ENCODE assay signal across 10 cellular contexts in the genomic region with DNA sequence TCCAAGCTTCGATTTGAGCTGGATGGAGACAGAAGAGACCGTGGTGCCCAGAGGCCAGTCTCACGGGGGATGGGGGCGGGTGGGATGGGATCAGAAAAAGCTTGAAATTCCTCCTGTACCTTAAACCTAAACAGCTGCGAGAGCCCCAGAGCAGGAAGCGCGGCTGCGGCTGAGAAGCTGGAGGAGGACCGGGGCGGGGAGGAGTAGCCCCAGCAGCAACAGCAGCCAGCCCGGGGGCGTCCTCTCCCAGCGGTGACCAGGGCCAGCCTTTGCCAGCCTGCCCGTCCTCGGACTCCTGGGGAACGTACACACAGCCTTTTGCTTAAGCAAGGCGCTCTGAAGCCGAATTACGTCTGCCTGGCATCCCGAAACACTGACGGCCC. TPM values are rescaled to one million over a fixed set of nuclear protein-coding genes. Genes with fewer than 3 reads are reported as not detected.
A peak's percentile ranks its signal among the peaks of the same experiment; 100 is the strongest.
DNase-seq lines count a peak whose midpoint lies in the region; ATAC-seq and TF ChIP-seq lines count a peak whose summit lies in the region.
"Had no signal": no experiment of that assay in that cellular context is flagged by ENCODE, and none has a peak within 500 bp of the region (broad histone marks: within the 10 kb centered on the region; RNA-seq: fewer than 3 reads in every experiment).

No MANE protein-coding gene starts in this region.

- peaks cover 34% of the 10 kb centered on the region for H3K4me1 Mint-ChIP-seq in activated T-helper 1 cell treated with anti-CD3 and anti-CD28 coated beads, Interleukin-12 subunit alpha, Interleukin-12 subunit beta, Interleukin-2, Interleukin-4 antibody, amounts not matched to agents 30 ng/mL and 10 ng/mL and 1 ng/mL, durations not matched to agents 14 hours and 24 hours and 36 hours (ENCODE audit: low read depth)
- H3K4me1 Mint-ChIP-seq in stimulated activated naive CD8-positive, alpha-beta T cell treated with anti-CD3 and anti-CD28 coated beads, Interleukin-15, Interleukin-2, amounts not matched to agents 100 ng/mL and 50 ng/mL, for 24 hours (ENCODE audit: low read depth) = peaks cover 23% of the 10 kb centered on the region

- H3K4me3 ChIP-seq in BJ (ENCODE audit: low read depth, low read length) = peak overlapping the region; percentile 45
- H3K4me3 ChIP-seq in iPS-18c (ENCODE audit: insufficient read depth, low read depth, low read length) = peak overlapping the region; percentile 55

- DNase-seq in BJ (ENCODE audit: low read depth) (no peak), NCI-H2107 (lab: John Stamatoyannopoulos, UW) (no peak), LoVo (ENCODE audit: low spot score) (no peak)
- DNase-seq in activated T-helper 1 cell treated with anti-CD3 and anti-CD28 coated beads, Interleukin-12 subunit alpha, Interleukin-12 subunit beta, Interleukin-2, Interleukin-4 antibody, amounts not matched to agents 30 ng/mL and 10 ng/mL and 1 ng/mL, durations not matched to agents 14 hours and 24 hours and 36 hours (ENCODE audit: low spot score) = no peak

- peaks cover 80% of the 10 kb centered on the region for H3K27me3 Mint-ChIP-seq in activated T-helper 1 cell treated with anti-CD3 and anti-CD28 coated beads, Interleukin-12 subunit alpha, Interleukin-12 subunit beta, Interleukin-2, Interleukin-4 antibody, amounts not matched to agents 30 ng/mL and 10 ng/mL and 1 ng/mL, durations not matched to agents 14 hours and 24 hours and 36 hours (ENCODE audit: insufficient read depth)
- peaks cover 78% of the 10 kb centered on the region for H3K27me3 Mint-ChIP-seq in stimulated activated naive CD8-positive, alpha-beta T cell treated with anti-CD3 and anti-CD28 coated beads, Interleukin-15, Interleukin-2, amounts not matched to agents 100 ng/mL and 50 ng/mL, for 24 hours

- H3K36me3 ChIP-seq in BJ (ENCODE audit: control insufficient read depth, insufficient read depth, low read length) = no peaks in the 10 kb centered on the region

- TF ChIP-seq CTCF in BJ (IDR thresholded peaks at IDR 0.05; ENCODE audit: insufficient read depth, low read depth, low read length) = no peak

- H3K9me3 Mint-ChIP-seq in activated T-helper 1 cell treated with anti-CD3 and anti-CD28 coated beads, Interleukin-12 subunit alpha, Interleukin-12 subunit beta, Interleukin-2, Interleukin-4 antibody, amounts not matched to agents 30 ng/mL and 10 ng/mL and 1 ng/mL, durations not matched to agents 14 hours and 24 hours and 36 hours = no peaks in the 10 kb centered on the region
- no peaks in the 10 kb centered on the region for H3K9me3 Mint-ChIP-seq in stimulated activated naive CD8-positive, alpha-beta T cell treated with anti-CD3 and anti-CD28 coated beads, Interleukin-15, Interleukin-2, amounts not matched to agents 100 ng/mL and 50 ng/mL, for 24 hours

- no peak overlapping the region for H3K27ac Mint-ChIP-seq in activated T-helper 1 cell treated with anti-CD3 and anti-CD28 coated beads, Interleukin-12 subunit alpha, Interleukin-12 subunit beta, Interleukin-2, Interleukin-4 antibody, amounts not matched to agents 30 ng/mL and 10 ng/mL and 1 ng/mL, durations not matched to agents 14 hours and 24 hours and 36 hours
- H3K27ac Mint-ChIP-seq in stimulated activated naive CD8-positive, alpha-beta T cell treated with anti-CD3 and anti-CD28 coated beads, Interleukin-15, Interleukin-2, amounts not matched to agents 100 ng/mL and 50 ng/mL, for 24 hours = no peak overlapping the region

- peak overlapping the region; percentile 86 for H3K4me3 Mint-ChIP-seq in activated T-helper 1 cell treated with anti-CD3 and anti-CD28 coated beads, Interleukin-12 subunit alpha, Interleukin-12 subunit beta, Interleukin-2, Interleukin-4 antibody, amounts not matched to agents 30 ng/mL and 10 ng/mL and 1 ng/mL, durations not matched to agents 14 hours and 24 hours and 36 hours
- peak overlapping the region; percentile 83 for H3K4me3 Mint-ChIP-seq in stimulated activated naive CD8-positive, alpha-beta T cell treated with anti-CD3 and anti-CD28 coated beads, Interleukin-15, Interleukin-2, amounts not matched to agents 100 ng/mL and 50 ng/mL, for 24 hours

- intact Hi-C loops in activated T-helper 1 cell treated with anti-CD3 and anti-CD28 coated beads, Interleukin-12 subunit alpha, Interleukin-12 subunit beta, Interleukin-2, Interleukin-4 antibody, amounts not matched to agents 30 ng/mL and 10 ng/mL and 1 ng/mL, durations not matched to agents 14 hours and 24 hours and 36 hours (cut with micrococcal nuclease) = loop anchor here (2.0 kb wide), 3 partner anchors 22 to 234 kb away; no protein-coding TSS in a partner anchor

- CTCF ChIA-PET in BJ (lab: Yijun Ruan, JAX) = interaction anchor here (0.7 to 2.9 kb wide), 7 partner anchors 14 to 220 kb away, joined by 3 to 29 read pairs (median 5); a partner anchor contains a TSS

- POLR2A ChIA-PET in BJ (lab: Charles Lee) = no interaction called here

- no peaks in the 10 kb centered on the region for H3K9me3 ChIP-seq in iPS-18c (ENCODE audit: control insufficient read depth, insufficient read depth, low read length)

- ATAC-seq in GM19035 (IDR thresholded peaks at IDR 0.05; ENCODE audit: unreplicated experiment) (peak; percentile 35), HG03280 (IDR thresholded peaks at IDR 0.05; ENCODE audit: unreplicated experiment) (peak; percentile 16)

- no peaks in the 10 kb centered on the region for H3K36me3 Mint-ChIP-seq in activated T-helper 1 cell treated with anti-CD3 and anti-CD28 coated beads, Interleukin-12 subunit alpha, Interleukin-12 subunit beta, Interleukin-2, Interleukin-4 antibody, amounts not matched to agents 30 ng/mL and 10 ng/mL and 1 ng/mL, durations not matched to agents 14 hours and 24 hours and 36 hours (ENCODE audit: low read depth)
- H3K36me3 Mint-ChIP-seq in stimulated activated naive CD8-positive, alpha-beta T cell treated with anti-CD3 and anti-CD28 coated beads, Interleukin-15, Interleukin-2, amounts not matched to agents 100 ng/mL and 50 ng/mL, for 24 hours (ENCODE audit: low read depth) = no peaks in the 10 kb centered on the region

- peaks cover 34% of the 10 kb centered on the region for H3K27me3 ChIP-seq in BJ (ENCODE audit: control insufficient read depth, insufficient read depth, low read length)

RNA-seq across cellular contexts. Expression of a gene that starts 17.4 kb away (rescaled TPM):
- polyA plus RNA-seq in BJ (2011; rRNA removed) = not detected in 2 replicates
- not detected in 2 replicates for polyA minus RNA-seq in BJ (2011; rRNA and poly(A)+ RNA removed)
- total RNA-seq in activated T-helper 1 cell treated with anti-CD3 and anti-CD28 coated beads, Interleukin-12 subunit alpha, Interleukin-12 subunit beta, Interleukin-2, Interleukin-4 antibody, amounts not matched to agents 30 ng/mL and 10 ng/mL and 1 ng/mL, durations not matched to agents 14 hours and 24 hours and 36 hours = 0.15 TPM in 1 of 2 replicates, not detected in the other
- total RNA-seq: HT1080, renal cortical epithelial cell had no signal

RNA-seq across cellular contexts. Expression of a gene that starts 20.8 kb away (rescaled TPM):
- polyA plus RNA-seq in BJ (2011; rRNA removed) = 32.3 and 44.8 TPM in 2 replicates
- 15.8 and 23.6 TPM in 2 replicates for polyA minus RNA-seq in BJ (2011; rRNA and poly(A)+ RNA removed)
- 51.3 and 54.0 TPM in 2 replicates for total RNA-seq in activated T-helper 1 cell treated with anti-CD3 and anti-CD28 coated beads, Interleukin-12 subunit alpha, Interleukin-12 subunit beta, Interleukin-2, Interleukin-4 antibody, amounts not matched to agents 30 ng/mL and 10 ng/mL and 1 ng/mL, durations not matched to agents 14 hours and 24 hours and 36 hours
